8 cellular contexts compared by ENCODE assay signal in the genomic region with DNA sequence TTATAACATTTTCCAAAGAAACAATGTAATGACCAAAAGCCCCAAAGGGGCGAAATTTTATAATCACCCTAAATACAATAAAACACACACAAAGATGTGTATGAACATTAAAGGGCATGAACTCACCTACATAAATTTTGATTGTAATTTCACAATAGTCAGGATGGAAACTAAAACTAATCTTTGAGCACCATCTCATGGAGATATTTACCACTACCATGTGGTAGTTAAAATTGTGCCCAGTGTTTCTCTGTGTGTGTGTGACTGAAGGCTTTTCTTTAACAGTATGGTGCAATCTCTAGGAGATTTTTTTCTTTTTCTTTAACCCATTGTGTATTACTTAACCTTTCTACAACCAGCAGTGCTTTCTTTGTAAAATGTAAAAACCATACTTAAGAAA. TPM values are rescaled to one million over a fixed set of nuclear protein-coding genes. Genes with fewer than 3 reads are reported as not detected.
A peak's percentile ranks its signal among the peaks of the same experiment; 100 is the strongest.
DNase-seq lines count a peak whose midpoint lies in the region; ATAC-seq, FAIRE-seq and TF ChIP-seq lines count a peak whose summit lies in the region.

No MANE protein-coding gene starts in this region.

- no peaks in the 10 kb centered on the region for H3F3A ChIP-seq in PC-3 (ENCODE audit: low read length, unreplicated experiment)

- intact Hi-C loops in PC-3 (cut with micrococcal nuclease): loop anchor here (1.0 to 5.0 kb wide), 2 partner anchors 103 to 234 kb away; no protein-coding TSS in a partner anchor
- intact Hi-C loops in sigmoid colon (cut with DNase I): loop anchor here (1.0 kb wide), 1 partner anchor 103 kb away; no protein-coding TSS in a partner anchor

- no TSS peak for BruUV-seq in PC-3 (replicated peaks; lab: Mats Ljungman, UMichigan)

- DNase-seq in H54 (ENCODE audit: insufficient read length, low spot score) (peak; percentile 28), PC-3 (peak; percentile 68), fibroblast of peridontal ligament (ENCODE audit: extremely low read depth) (peak; percentile 87), sigmoid colon (no peak), nucleus accumbens (lab: John Stamatoyannopoulos, UW) (no peak)

- H3K4me3 ChIP-seq in PC-3 (ENCODE audit: low read length) (no peak overlapping the region), sigmoid colon (no peak overlapping the region)

- no peak for TF ChIP-seq EP300 in sigmoid colon (IDR thresholded peaks at IDR 0.05)

- no peak overlapping the region for H2AFZ ChIP-seq in PC-3 (ENCODE audit: low read length)

- H3K9me2 ChIP-seq in PC-3 (replicated peaks; ENCODE audit: low read length): no peaks in the 10 kb centered on the region

- TF ChIP-seq CTCF in PC-3 (conservative IDR thresholded peaks at IDR 0.05; ENCODE audit: low read depth, low read length) (peak; percentile 74), sigmoid colon (IDR thresholded peaks at IDR 0.05) (peak in 3 of 4 experiments; percentile 27 to 49 (median 46))

- peak; percentile 80 for ATAC-seq in PC-3
- no peak for ATAC-seq in GM19035 (IDR thresholded peaks at IDR 0.05; ENCODE audit: unreplicated experiment)
- ATAC-seq in activated CD4-positive, CD25-positive, alpha-beta regulatory T cell treated with anti-CD3 and anti-CD28 coated beads, Interleukin-2, amount 50 U/mL, for 24 hours: no peak

- H3K9ac ChIP-seq in PC-3 (ENCODE audit: low read length): no peak overlapping the region

- H3K79me2 ChIP-seq in PC-3 (ENCODE audit: low read length): no peaks in the 10 kb centered on the region

- POLR2A ChIA-PET in PC-3 (lab: Charles Lee; ENCODE audit: unreplicated experiment): no interaction called here

- H3K4me1 ChIP-seq in PC-3 (ENCODE audit: insufficient read depth, low read length) (no peaks in the 10 kb centered on the region), sigmoid colon (no peaks in the 10 kb centered on the region)

- H3K4me2 ChIP-seq in PC-3 (ENCODE audit: low read length): no peak overlapping the region

- FAIRE-seq in A204.1 (lab: Jason Lieb, UNC) (peak; percentile 97), H54 (lab: Jason Lieb, UNC) (peak; percentile 41)

- H3K27me3 ChIP-seq in PC-3 (ENCODE audit: low read length) (no peaks in the 10 kb centered on the region), sigmoid colon (no peaks in the 10 kb centered on the region)

- no peaks in the 10 kb centered on the region for H4K20me1 ChIP-seq in PC-3 (ENCODE audit: low read length)

- H3K9me3 ChIP-seq in PC-3 (ENCODE audit: low read length) (no peaks in the 10 kb centered on the region), sigmoid colon (no peaks in the 10 kb centered on the region)

- no peak overlapping the region for H3K27ac ChIP-seq in PC-3 (ENCODE audit: low read length)
- H3K27ac ChIP-seq in sigmoid colon: no peak overlapping the region

- H3K36me3 ChIP-seq in PC-3 (ENCODE audit: low read depth, low read length): no peaks in the 10 kb centered on the region
- H3K36me3 ChIP-seq in sigmoid colon: no peaks in the 10 kb centered on the region

- no peak for TF ChIP-seq POLR2A in H54 (IDR thresholded peaks at IDR 0.05; ENCODE audit: low read depth, low read length)
- TF ChIP-seq POLR2A in sigmoid colon (IDR thresholded peaks at IDR 0.05): no peak

- WGBS in sigmoid colon, 2 donors: 32 to 62% methylated on average over 1 of the region's 1 CpG

- CTCF ChIA-PET in PC-3 (lab: Charles Lee): no interaction called here

RNA-seq across cellular contexts. Expression of gene MEIOC, which starts 19.7 kb away (rescaled TPM):
- not detected in 2 replicates for total RNA-seq in PC-3 (2014; rRNA removed)
- under 1 TPM in 1 of 4 donors, not detected in 3; 0.36 TPM for total RNA-seq in sigmoid colon
- under 1 TPM in 1 of 3 donors, not detected in 2; 0.12 TPM for polyA plus RNA-seq in sigmoid colon

RNA-seq across cellular contexts. Expression of gene CCDC43, which starts 53.0 kb away (rescaled TPM):
- total RNA-seq in PC-3 (2014; rRNA removed) (50.4 and 51.0 TPM in 2 replicates), sigmoid colon (10 to 100 TPM; 14.3 to 20.8 (median 15.8) TPM)
- 10 to 100 TPM; 10.2 to 14.9 (median 14.3) TPM for polyA plus RNA-seq in sigmoid colon

Comparison
In these comparisons a context has a peak if more than half of its experiments do, and no peak if none do; other contexts are left out.
1. DNase-seq: peak in H54 (single experiment), PC-3 (single experiment) and fibroblast of peridontal ligament (single experiment); none in sigmoid colon (single experiment) and nucleus accumbens (0 of 56).